ENCODE assay signal across 7 cellular contexts in the genomic region with DNA sequence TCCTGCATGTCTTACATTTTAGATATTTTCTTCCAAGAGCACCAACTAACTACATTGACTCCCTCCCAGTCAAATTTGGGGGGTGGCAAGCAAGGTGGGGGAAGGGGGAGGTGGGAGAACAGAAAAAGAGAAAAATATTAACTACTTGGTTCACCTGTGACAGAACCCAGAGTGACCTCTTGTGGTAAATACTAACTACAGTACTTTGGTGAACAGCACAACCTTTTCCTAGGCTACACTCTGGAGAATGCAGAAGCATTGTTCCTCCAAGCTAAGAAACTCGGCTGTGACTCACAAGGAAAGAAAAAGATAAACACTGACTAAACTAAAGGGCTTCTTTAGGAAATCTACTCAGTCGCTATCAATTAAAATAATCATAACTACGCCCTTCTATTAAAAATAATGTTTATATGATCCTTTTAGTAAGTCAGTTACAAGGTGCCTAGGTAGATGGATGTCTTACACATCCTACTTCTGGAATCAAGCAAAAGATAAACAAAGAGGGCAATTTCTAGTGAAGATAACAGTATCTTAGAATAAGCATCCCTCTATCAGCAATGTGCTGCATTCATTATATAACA. TPM values are rescaled to one million over a fixed set of nuclear protein-coding genes. Genes with fewer than 3 reads are reported as not detected.
DNase-seq lines count a peak whose midpoint lies in the region; TF ChIP-seq lines count a peak whose summit lies in the region.

No MANE protein-coding gene starts in this region.

- H3K36me3 ChIP-seq in HEK293 (ENCODE audit: control insufficient read depth in 2 of 2, insufficient read depth in 1 of 2, low read length in 2 of 2) = no peaks in the 10 kb centered on the region
- no peaks in the 10 kb centered on the region for H3K36me3 ChIP-seq in uterus

- no peaks in the 10 kb centered on the region for H3K9me3 Mint-ChIP-seq in activated T-helper 2 cell treated with anti-CD3 and anti-CD28 coated beads, Interferon-gamma antibody, Interleukin-2, Interleukin-4, amounts not matched to agents 10 μg/mL and 5 μg/mL and 100 μg/mL, durations not matched to agents 14 hours and 24 hours and 36 hours

- no peaks in the 10 kb centered on the region for H3K36me3 Mint-ChIP-seq in activated T-helper 2 cell treated with anti-CD3 and anti-CD28 coated beads, Interferon-gamma antibody, Interleukin-2, Interleukin-4, amounts not matched to agents 10 μg/mL and 5 μg/mL and 100 μg/mL, durations not matched to agents 14 hours and 24 hours and 36 hours (ENCODE audit: low read depth)

- CTCF ChIA-PET in HEK293 (lab: Yijun Ruan, JAX) = interaction anchor here (1.7 kb wide), 1 partner anchor 236 kb away, joined by 5 read pairs; no protein-coding TSS in a partner anchor

- H3K27me3 ChIP-seq in uterus = peaks cover 0 to 31% of the 10 kb centered on the region in 2 donors

- H3K4me1 Mint-ChIP-seq in activated T-helper 2 cell treated with anti-CD3 and anti-CD28 coated beads, Interferon-gamma antibody, Interleukin-2, Interleukin-4, amounts not matched to agents 10 μg/mL and 5 μg/mL and 100 μg/mL, durations not matched to agents 14 hours and 24 hours and 36 hours (ENCODE audit: low read depth) = no peaks in the 10 kb centered on the region

- H3K4me3 ChIP-seq in HEK293 (ENCODE audit: low read depth, low read length) = no peak overlapping the region
- H3K4me3 ChIP-seq in uterus = no peak overlapping the region

- peaks cover 16% of the 10 kb centered on the region for H3K27me3 Mint-ChIP-seq in activated T-helper 2 cell treated with anti-CD3 and anti-CD28 coated beads, Interferon-gamma antibody, Interleukin-2, Interleukin-4, amounts not matched to agents 10 μg/mL and 5 μg/mL and 100 μg/mL, durations not matched to agents 14 hours and 24 hours and 36 hours (ENCODE audit: low read depth)

- no peak overlapping the region for H3K27ac ChIP-seq in HEK293 (ENCODE audit: extremely low read depth, low read depth, low read length)
- H3K27ac ChIP-seq in uterus = no peak overlapping the region

- H3K27ac Mint-ChIP-seq in activated T-helper 2 cell treated with anti-CD3 and anti-CD28 coated beads, Interferon-gamma antibody, Interleukin-2, Interleukin-4, amounts not matched to agents 10 μg/mL and 5 μg/mL and 100 μg/mL, durations not matched to agents 14 hours and 24 hours and 36 hours = no peak overlapping the region

- peak; percentile 68 for DNase-seq in NCI-H2196 (lab: John Stamatoyannopoulos, UW; ENCODE audit: unreplicated experiment)
- DNase-seq in dedifferentiated amniotic fluid mesenchymal stem cell (ENCODE audit: extremely low spot score) = peak; percentile 60
- peak; percentile 11 for DNase-seq in pulmonary artery endothelial cell (ENCODE audit: low read depth, low spot score)
- no peak for DNase-seq in uterus
- DNase-seq in activated T-helper 2 cell treated with anti-CD3 and anti-CD28 coated beads, Interferon-gamma antibody, Interleukin-2, Interleukin-4, amounts not matched to agents 10 μg/mL and 5 μg/mL and 100 μg/mL, durations not matched to agents 14 hours and 24 hours and 36 hours (ENCODE audit: low spot score) = no peak
- no peak for DNase-seq in stimulated activated CD4-positive, alpha-beta T cell treated with anti-CD3 and anti-CD28 coated beads, Interleukin-2, amount 100 ng/mL, for 48 hours

- no peak overlapping the region for H3K4me3 Mint-ChIP-seq in activated T-helper 2 cell treated with anti-CD3 and anti-CD28 coated beads, Interferon-gamma antibody, Interleukin-2, Interleukin-4, amounts not matched to agents 10 μg/mL and 5 μg/mL and 100 μg/mL, durations not matched to agents 14 hours and 24 hours and 36 hours (ENCODE audit: low read depth)

- TF ChIP-seq POLR2A in uterus (IDR thresholded peaks at IDR 0.05) = no peak

- intact Hi-C loops in uterus (cut with DNase I; ENCODE audit: low total_unique reads) = no loop called here
- intact Hi-C loops in activated T-helper 2 cell treated with anti-CD3 and anti-CD28 coated beads, Interferon-gamma antibody, Interleukin-2, Interleukin-4, amounts not matched to agents 10 μg/mL and 5 μg/mL and 100 μg/mL, durations not matched to agents 14 hours and 24 hours and 36 hours (cut with micrococcal nuclease) = no loop called here

- H3K9me3 ChIP-seq in HEK293 (ENCODE audit: control insufficient read depth, insufficient read depth, low read depth, low read length) (no peaks in the 10 kb centered on the region), uterus (no peaks in the 10 kb centered on the region)

- TF ChIP-seq CTCF in HEK293 (tag by site-specific recombination; IDR thresholded peaks at IDR 0.05) (no peak), uterus (IDR thresholded peaks at IDR 0.05) (no peak)

- POLR2A ChIA-PET in HEK293 (lab: Yijun Ruan, JAX) = no interaction called here

- H3K4me1 ChIP-seq in HEK293 (ENCODE audit: control insufficient read depth, insufficient read depth, low read length) (no peaks in the 10 kb centered on the region), uterus (no peaks in the 10 kb centered on the region)

TF ChIP-seq in HEK293, 187 proteins besides CTCF, POLR2A, EP300 and RAD21:
- TF ChIP-seq ZNF654 (tag by site-specific recombination; IDR thresholded peaks at IDR 0.05; ENCODE audit: low read depth) (peak; percentile 21; the same call in 1 of the 2 replicates), ZBTB7A (tag by site-specific recombination; IDR thresholded peaks at IDR 0.05; ENCODE audit: low read depth) (no peak)

RNA-seq across cellular contexts. Expression of a gene that starts 5.4 kb away (rescaled TPM):
- total RNA-seq in pulmonary artery endothelial cell = not detected in 2 replicates
- 1 to 10 TPM in 1 of 4 donors, under 1 TPM in 2, not detected in 1; 0.09 to 1.6 (median 0.29) TPM for total RNA-seq in uterus
- not detected in 2 replicates for total RNA-seq in activated T-helper 2 cell treated with anti-CD3 and anti-CD28 coated beads, Interferon-gamma antibody, Interleukin-2, Interleukin-4, amounts not matched to agents 10 μg/mL and 5 μg/mL and 100 μg/mL, durations not matched to agents 14 hours and 24 hours and 36 hours

Comparison
In these comparisons a context has a peak if more than half of its experiments do, and no peak if none do; other contexts are left out.
1. DNase-seq: peak in NCI-H2196 (single experiment), dedifferentiated amniotic fluid mesenchymal stem cell (single experiment) and pulmonary artery endothelial cell (single experiment); none in uterus (0 of 2), activated T-helper 2 cell treated with anti-CD3 and anti-CD28 coated beads, Interferon-gamma antibody, Interleukin-2, Interleukin-4, amounts not matched to agents 10 μg/mL and 5 μg/mL and 100 μg/mL, durations not matched to agents 14 hours and 24 hours and 36 hours (single experiment) and stimulated activated CD4-positive, alpha-beta T cell treated with anti-CD3 and anti-CD28 coated beads, Interleukin-2, amount 100 ng/mL, for 48 hours (0 of 2).